17 cellular contexts compared by ENCODE assay signal in the genomic region with DNA sequence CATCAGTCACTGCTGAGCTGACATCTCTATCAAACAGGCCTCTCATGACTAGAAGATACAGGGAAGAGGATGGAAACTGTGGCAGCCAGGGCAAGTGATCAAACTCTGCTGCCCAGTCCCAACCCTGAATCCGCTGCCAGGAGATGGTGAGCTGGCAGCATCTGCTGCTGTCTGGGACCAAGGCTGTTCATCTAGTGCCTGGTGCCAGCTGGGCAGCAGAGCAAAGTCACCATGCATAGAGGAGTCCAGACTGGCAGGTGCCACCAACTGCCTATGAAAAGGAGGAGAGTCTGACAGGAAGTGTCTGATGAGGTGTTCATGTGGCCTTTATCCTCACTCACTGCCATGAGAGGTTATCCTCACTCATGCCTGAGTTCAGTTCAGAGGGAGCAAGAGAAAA.
DNase-seq lines count a peak whose midpoint lies in the region; ATAC-seq and TF ChIP-seq lines count a peak whose summit lies in the region.
"Had no signal": no experiment of that assay in that cellular context is flagged by ENCODE, and none has a peak within 500 bp of the region (broad histone marks: within the 10 kb centered on the region; RNA-seq: fewer than 3 reads in every experiment).

No MANE protein-coding gene starts in this region.

- peaks cover 0 to 5% (median 0%) of the 10 kb centered on the region in 4 donors for H3K4me1 ChIP-seq in esophagus muscularis mucosa
- H3K4me1 ChIP-seq: breast epithelium, lower lobe of right lung, Peyer's patch had no signal

- DNase-seq in NCI-H2171 treated with DMSO at 0.1 percent for 48 hours (lab: John Stamatoyannopoulos, UW) (peak; percentile 39), NCI-H2171 (lab: John Stamatoyannopoulos, UW) (no peak), NCI-H2029 treated with DMSO at 0.1 percent for 48 hours (lab: John Stamatoyannopoulos, UW) (peak; percentile 15), esophagus muscularis mucosa (ENCODE audit: extremely low spot score) (no peak)
- DNase-seq in activated naive CD8-positive, alpha-beta T cell treated with anti-CD3 and anti-CD28 coated beads for 36 hours: no peak
- DNase-seq in activated naive CD8-positive, alpha-beta T cell treated with anti-CD3 and anti-CD28 coated beads, Interleukin-2, amount 50 U/mL, for 24 hours: no peak
- DNase-seq: AML-193, COR-L47, islet precursor cell, lower lobe of right lung, NCI-H226, Peyer's patch, T-helper 17 cell had no signal

- peak overlapping the region; percentile 68 for H3K27ac Mint-ChIP-seq in activated naive CD8-positive, alpha-beta T cell
- no peak overlapping the region for H3K27ac Mint-ChIP-seq in activated naive CD8-positive, alpha-beta T cell treated with anti-CD3 and anti-CD28 coated beads for 36 hours
- H3K27ac Mint-ChIP-seq in activated naive CD8-positive, alpha-beta T cell treated with anti-CD3 and anti-CD28 coated beads, Interleukin-2, amount 50 U/mL, for 24 hours: peak overlapping the region; percentile 78
- H3K27ac Mint-ChIP-seq: T-helper 17 cell had no signal

- H3K27me3 ChIP-seq in esophagus muscularis mucosa: no peaks in the 10 kb centered on the region
- H3K27me3 ChIP-seq: Peyer's patch had no signal

- peaks cover 63% of the 10 kb centered on the region for H3K4me1 Mint-ChIP-seq in activated naive CD8-positive, alpha-beta T cell (ENCODE audit: low read depth)
- peaks cover 27% of the 10 kb centered on the region for H3K4me1 Mint-ChIP-seq in activated naive CD8-positive, alpha-beta T cell treated with anti-CD3 and anti-CD28 coated beads for 36 hours
- H3K4me1 Mint-ChIP-seq in activated naive CD8-positive, alpha-beta T cell treated with anti-CD3 and anti-CD28 coated beads, Interleukin-2, amount 50 U/mL, for 24 hours: peaks cover 74% of the 10 kb centered on the region

- H3K4me3 Mint-ChIP-seq in activated naive CD8-positive, alpha-beta T cell: no peak overlapping the region
- H3K4me3 Mint-ChIP-seq in activated naive CD8-positive, alpha-beta T cell treated with anti-CD3 and anti-CD28 coated beads for 36 hours: no peak overlapping the region
- peak overlapping the region; percentile 14 for H3K4me3 Mint-ChIP-seq in activated naive CD8-positive, alpha-beta T cell treated with anti-CD3 and anti-CD28 coated beads, Interleukin-2, amount 50 U/mL, for 24 hours
- H3K4me3 Mint-ChIP-seq: T-helper 17 cell had no signal

- H3K4me3 ChIP-seq in esophagus muscularis mucosa: no peak overlapping the region
- H3K4me3 ChIP-seq: breast epithelium, coronary artery, lower lobe of right lung, Peyer's patch had no signal

- H3K9me3 Mint-ChIP-seq in activated naive CD8-positive, alpha-beta T cell (ENCODE audit: low read depth): no peaks in the 10 kb centered on the region
- peaks cover 4% of the 10 kb centered on the region for H3K9me3 Mint-ChIP-seq in activated naive CD8-positive, alpha-beta T cell treated with anti-CD3 and anti-CD28 coated beads for 36 hours
- H3K9me3 Mint-ChIP-seq in activated naive CD8-positive, alpha-beta T cell treated with anti-CD3 and anti-CD28 coated beads, Interleukin-2, amount 50 U/mL, for 24 hours: peaks cover 11% of the 10 kb centered on the region

- TF ChIP-seq POLR2A in esophagus muscularis mucosa (IDR thresholded peaks at IDR 0.05; ENCODE audit: low read depth): no peak

- ATAC-seq in activated naive CD8-positive, alpha-beta T cell treated with anti-CD3 and anti-CD28 coated beads, Interleukin-2, amount 50 U/mL, for 24 hours: peak; percentile 66
- ATAC-seq in HG03469 (IDR thresholded peaks at IDR 0.05; ENCODE audit: unreplicated experiment): no peak
- ATAC-seq: lower lobe of right lung, T-helper 17 cell had no signal

- peaks cover 19% of the 10 kb centered on the region for H3K36me3 Mint-ChIP-seq in activated naive CD8-positive, alpha-beta T cell
- peaks cover 44% of the 10 kb centered on the region for H3K36me3 Mint-ChIP-seq in activated naive CD8-positive, alpha-beta T cell treated with anti-CD3 and anti-CD28 coated beads for 36 hours
- peaks cover 78% of the 10 kb centered on the region for H3K36me3 Mint-ChIP-seq in activated naive CD8-positive, alpha-beta T cell treated with anti-CD3 and anti-CD28 coated beads, Interleukin-2, amount 50 U/mL, for 24 hours (ENCODE audit: low read depth)

- no peaks in the 10 kb centered on the region for H3K36me3 ChIP-seq in esophagus muscularis mucosa
- H3K36me3 ChIP-seq: breast epithelium, lower lobe of right lung, Peyer's patch had no signal

- no peaks in the 10 kb centered on the region for H3K9me3 ChIP-seq in esophagus muscularis mucosa
- H3K9me3 ChIP-seq: breast epithelium, lower lobe of right lung, Peyer's patch had no signal

- H3K27me3 Mint-ChIP-seq in activated naive CD8-positive, alpha-beta T cell: no peaks in the 10 kb centered on the region
- H3K27me3 Mint-ChIP-seq in activated naive CD8-positive, alpha-beta T cell treated with anti-CD3 and anti-CD28 coated beads for 36 hours: no peaks in the 10 kb centered on the region
- H3K27me3 Mint-ChIP-seq in activated naive CD8-positive, alpha-beta T cell treated with anti-CD3 and anti-CD28 coated beads, Interleukin-2, amount 50 U/mL, for 24 hours: no peaks in the 10 kb centered on the region
- H3K27me3 Mint-ChIP-seq: T-helper 17 cell had no signal

- 50% methylated on average over 1 of the region's 1 CpG for WGBS in esophagus muscularis mucosa

- intact Hi-C loops in esophagus muscularis mucosa (cut with DNase I): no loop called here

- TF ChIP-seq EP300 in esophagus muscularis mucosa (IDR thresholded peaks at IDR 0.05): no peak

- H3K27ac ChIP-seq in esophagus muscularis mucosa (replicated peaks in 1 of 4): no peak overlapping the region
- H3K27ac ChIP-seq: breast epithelium, coronary artery, lower lobe of right lung, Peyer's patch had no signal

- TF ChIP-seq CTCF in esophagus muscularis mucosa (IDR thresholded peaks at IDR 0.05): no peak

Comparison
In these comparisons a context has a peak if more than half of its experiments do, and no peak if none do; other contexts are left out.
1. DNase-seq: peak in NCI-H2171 treated with DMSO at 0.1 percent for 48 hours (single experiment) and NCI-H2029 treated with DMSO at 0.1 percent for 48 hours (single experiment); none in NCI-H2171 (single experiment), activated naive CD8-positive, alpha-beta T cell treated with anti-CD3 and anti-CD28 coated beads for 36 hours (single experiment), activated naive CD8-positive, alpha-beta T cell treated with anti-CD3 and anti-CD28 coated beads, Interleukin-2, amount 50 U/mL, for 24 hours (single experiment) and esophagus muscularis mucosa (single experiment).